In genomic region chr16:81486555-81487061, GRCh38 we compare ENCODE assay signal across 15 cellular contexts. TPM values are rescaled to one million over a fixed set of nuclear protein-coding genes. Genes with fewer than 3 reads are reported as not detected.
DNase-seq lines count a peak whose midpoint lies in the region; ATAC-seq and TF ChIP-seq lines count a peak whose summit lies in the region.
"Had no signal": no experiment of that assay in that cellular context is flagged by ENCODE, and none has a peak within 500 bp of the region (broad histone marks: within the 10 kb centered on the region; RNA-seq: fewer than 3 reads in every experiment).

No MANE protein-coding gene starts in this region.

- peaks cover 55% of the 10 kb centered on the region for H3K4me1 Mint-ChIP-seq in chondrocyte (ENCODE audit: low read depth)

- peaks cover 21% of the 10 kb centered on the region for H3K79me2 ChIP-seq in MM.1S (ENCODE audit: low read length)

- no peak overlapping the region for H3K4me3 Mint-ChIP-seq in chondrocyte (ENCODE audit: unreplicated experiment)
- H3K4me3 Mint-ChIP-seq: activated B cell treated with CpG ODN at 0.5 μM for 24 hours; activated T-cell treated with anti-CD3 and anti-CD28 coated beads, Interleukin-2, amount 50 U/mL, for 24 hours; CD4-positive, CD25-positive, alpha-beta regulatory T cell had no signal

- H3K9me2 ChIP-seq in MM.1S (replicated peaks; ENCODE audit: insufficient read depth, low read length), result no peaks in the 10 kb centered on the region

- TF ChIP-seq POLR2A in stomach (IDR thresholded peaks at IDR 0.05), result no peak

- H3K27me3 ChIP-seq in layer of hippocampus (ENCODE audit: control insufficient read depth, insufficient read depth, low read length), result no peaks in the 10 kb centered on the region
- no peaks in the 10 kb centered on the region for H3K27me3 ChIP-seq in stomach
- no peaks in the 10 kb centered on the region for H3K27me3 ChIP-seq in MM.1S (replicated peaks; ENCODE audit: insufficient read depth, low read length)
- H3K27me3 ChIP-seq: gastrocnemius medialis had no signal

- H2AFZ ChIP-seq in MM.1S (ENCODE audit: low read length), result no peak overlapping the region

- H3K9me3 ChIP-seq in stomach (no peaks in the 10 kb centered on the region), MM.1S (replicated peaks; ENCODE audit: insufficient read depth, low read length) (no peaks in the 10 kb centered on the region)
- H3K9me3 ChIP-seq: gastrocnemius medialis had no signal

- H3K9ac ChIP-seq in MM.1S (ENCODE audit: low read length), result no peak overlapping the region

- H3K27me3 Mint-ChIP-seq in chondrocyte (ENCODE audit: low read depth), result no peaks in the 10 kb centered on the region
- H3K27me3 Mint-ChIP-seq: activated B cell treated with CpG ODN at 0.5 μM for 24 hours; activated T-cell treated with anti-CD3 and anti-CD28 coated beads, Interleukin-2, amount 50 U/mL, for 24 hours; CD4-positive, CD25-positive, alpha-beta regulatory T cell; progenitor cell of endocrine pancreas had no signal

- H3K36me3 Mint-ChIP-seq in chondrocyte (ENCODE audit: low read depth), result peaks cover 5% of the 10 kb centered on the region

- TF ChIP-seq EP300 in stomach (IDR thresholded peaks at IDR 0.05), result no peak

- peak overlapping the region; percentile 73 for H3K27ac Mint-ChIP-seq in chondrocyte (ENCODE audit: unreplicated experiment)
- H3K27ac Mint-ChIP-seq: activated B cell treated with CpG ODN at 0.5 μM for 24 hours; activated T-cell treated with anti-CD3 and anti-CD28 coated beads, Interleukin-2, amount 50 U/mL, for 24 hours; CD4-positive, CD25-positive, alpha-beta regulatory T cell; progenitor cell of endocrine pancreas had no signal

- no peak overlapping the region for H3K4me3 ChIP-seq in stomach
- H3K4me3 ChIP-seq in MM.1S (ENCODE audit: low read length), result no peak overlapping the region
- H3K4me3 ChIP-seq: gastrocnemius medialis had no signal

- ATAC-seq in GM21825 (IDR thresholded peaks at IDR 0.05; ENCODE audit: unreplicated experiment), result no peak
- ATAC-seq in HG02973 (IDR thresholded peaks at IDR 0.05; ENCODE audit: unreplicated experiment), result no peak

- no peak overlapping the region for H3K4me2 ChIP-seq in MM.1S (ENCODE audit: low read depth, low read length)

- no peaks in the 10 kb centered on the region for H3F3A ChIP-seq in MM.1S (ENCODE audit: insufficient read depth, low read length)

- peaks cover 49 to 98% (median 79%) of the 10 kb centered on the region in 4 donors for H3K4me1 ChIP-seq in stomach
- H3K4me1 ChIP-seq in MM.1S (ENCODE audit: low read length), result no peaks in the 10 kb centered on the region
- H3K4me1 ChIP-seq: gastrocnemius medialis had no signal

- 72 to 83% (median 82%) methylated on average over 22 of the region's 22 CpGs for WGBS in stomach, 5 donors

- H3K9me3 Mint-ChIP-seq in chondrocyte (ENCODE audit: low read depth), result no peaks in the 10 kb centered on the region
- H3K9me3 Mint-ChIP-seq: activated B cell treated with CpG ODN at 0.5 μM for 24 hours; activated T-cell treated with anti-CD3 and anti-CD28 coated beads, Interleukin-2, amount 50 U/mL, for 24 hours had no signal

- peak; percentile 82 for DNase-seq in EH (ENCODE audit: low read depth)
- no peak for DNase-seq in chondrocyte (ENCODE audit: low spot score)
- peak; percentile 31 for DNase-seq in stomach
- no peak for DNase-seq in cortex of kidney (lab: John Stamatoyannopoulos, UW)
- DNase-seq in MM.1S, result no peak
- DNase-seq: activated B cell treated with CpG ODN at 0.5 μM for 24 hours; activated T-cell treated with anti-CD3 and anti-CD28 coated beads, Interleukin-2, amount 50 U/mL, for 24 hours; CD4-positive, CD25-positive, alpha-beta regulatory T cell; gastrocnemius medialis; mesendoderm; NCI-H1436 had no signal

- H4K20me1 ChIP-seq in MM.1S (ENCODE audit: insufficient read depth, low read length), result no peaks in the 10 kb centered on the region

- intact Hi-C loops in stomach (cut with DNase I; ENCODE audit: low total_unique reads), result no loop called here

- TF ChIP-seq CTCF in chondrocyte (IDR thresholded peaks at IDR 0.05) (no peak), stomach (IDR thresholded peaks at IDR 0.05) (no peak), MM.1S (IDR thresholded peaks at IDR 0.05; ENCODE audit: low read length) (no peak)

- H3K27ac ChIP-seq in layer of hippocampus (ENCODE audit: low read depth, low read length), result peak overlapping the region; percentile 21
- H3K27ac ChIP-seq in stomach, result peak overlapping the region; percentile 9 to 87 (median 36)
- no peak overlapping the region for H3K27ac ChIP-seq in MM.1S (ENCODE audit: low read length)
- H3K27ac ChIP-seq: gastrocnemius medialis had no signal

- H3K36me3 ChIP-seq in stomach (no peaks in the 10 kb centered on the region), MM.1S (replicated peaks; ENCODE audit: insufficient read depth, low read length) (no peaks in the 10 kb centered on the region)
- H3K36me3 ChIP-seq: gastrocnemius medialis had no signal

RNA-seq across cellular contexts. Expression of gene CMIP, which starts 42.0 kb away (rescaled TPM):
- 61.4 to 69.6 TPM (median 62.9 TPM) in 3 replicates for total RNA-seq in chondrocyte
- 10 to 100 TPM; 11.1 to 71.0 (median 31.9) TPM for total RNA-seq in stomach
- polyA plus RNA-seq in stomach, result 10 to 100 TPM; 11.5 to 54.3 (median 30.5) TPM

Comparison
In these comparisons a context has a peak if more than half of its experiments do, and no peak if none do; other contexts are left out.
1. DNase-seq: peak in EH (single experiment) and stomach (single experiment); none in chondrocyte (single experiment), cortex of kidney (single experiment) and MM.1S (single experiment).